Comparison of ENCODE assay signal across 23 cellular contexts in the genomic region with DNA sequence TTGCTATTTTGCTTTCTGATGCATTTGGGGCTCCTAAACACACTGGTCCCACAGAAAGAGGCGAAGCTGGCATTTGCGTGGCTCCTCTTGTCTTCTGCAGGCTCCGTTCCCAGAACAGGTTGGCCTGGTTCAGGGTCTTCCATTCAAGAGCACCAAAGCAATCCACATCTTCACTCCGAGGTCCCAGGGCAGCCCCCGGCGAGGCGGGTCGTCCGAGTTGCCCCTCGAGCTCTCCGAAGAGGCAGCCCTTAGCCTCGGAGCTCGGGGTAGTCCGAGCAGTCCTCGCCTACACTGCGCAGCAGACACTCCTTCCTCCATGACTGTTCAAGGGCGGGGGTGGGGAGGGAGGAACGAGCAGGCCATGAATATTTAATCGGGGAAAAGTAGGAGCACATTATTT.
A peak's percentile ranks its signal among the peaks of the same experiment; 100 is the strongest.
DNase-seq lines count a peak whose midpoint lies in the region; ATAC-seq and TF ChIP-seq lines count a peak whose summit lies in the region.
"Had no signal": no experiment of that assay in that cellular context is flagged by ENCODE, and none has a peak within 500 bp of the region (broad histone marks: within the 10 kb centered on the region; RNA-seq: fewer than 3 reads in every experiment).

No MANE protein-coding gene starts in this region.

- CTCF ChIA-PET in activated naive CD4-positive, alpha-beta T cell treated with anti-CD3 and anti-CD28 coated beads for 36 hours (lab: Charles Lee), result no interaction called here

- H3K27me3 ChIP-seq in hepatocyte (no peaks in the 10 kb centered on the region), trophoblast cell (ENCODE audit: insufficient read depth, low read length) (no peaks in the 10 kb centered on the region)
- H3K27me3 ChIP-seq: Peyer's patch had no signal

- H2AFZ ChIP-seq in hepatocyte (no peak overlapping the region), trophoblast cell (ENCODE audit: insufficient read depth, low read length, poor library complexity) (no peak overlapping the region)

- H4K8ac ChIP-seq in trophoblast cell (ENCODE audit: low read depth, low read length), result no peak overlapping the region

- H2AK5ac ChIP-seq in trophoblast cell (ENCODE audit: low read length), result no peak overlapping the region

- DNase-seq in G401 (ENCODE audit: low spot score) (peak; percentile 1), anterior cingulate cortex (lab: John Stamatoyannopoulos, UW) (peak in 50 of 58 donors; percentile 10 to 82 (median 52)), hepatocyte (ENCODE audit: low spot score) (no peak), trophoblast cell (no peak), AG08395 (ENCODE audit: low spot score) (no peak)
- no peak for DNase-seq in stimulated activated CD4-positive, alpha-beta T cell treated with anti-CD3 and anti-CD28 coated beads, Interleukin-4, amount 100 ng/mL, for 4 hours
- no peak for DNase-seq in activated naive CD4-positive, alpha-beta T cell treated with anti-CD3 and anti-CD28 coated beads for 36 hours
- DNase-seq: CD4-positive, alpha-beta memory T cell; DND-41; GF-D8; HFFc6; Karpas-422; MM.1S; NCI-H1105 treated with DMSO at 0.1 percent for 48 hours; NCI-H2029 treated with DMSO at 0.1 percent for 48 hours; NCI-H510A; NCI-H82; Right ventricle myocardium superior had no signal

- TF ChIP-seq CTCF in hepatocyte (IDR thresholded peaks at IDR 0.05; ENCODE audit: poor library complexity), result no peak

- H3K79me1 ChIP-seq in trophoblast cell (ENCODE audit: low read length), result no peaks in the 10 kb centered on the region

- no peaks in the 10 kb centered on the region for H3K9me2 ChIP-seq in hepatocyte (replicated peaks; ENCODE audit: insufficient read depth)

- intact Hi-C loops in activated naive CD4-positive, alpha-beta T cell treated with anti-CD3 and anti-CD28 coated beads for 36 hours (cut with micrococcal nuclease), result no loop called here

- H3K4me2 ChIP-seq in hepatocyte (no peak overlapping the region), trophoblast cell (ENCODE audit: low read length) (no peak overlapping the region)
- H3K4me2 ChIP-seq: A549 had no signal

- H3K23ac ChIP-seq in trophoblast cell (ENCODE audit: low read length), result no peak overlapping the region

- H3K14ac ChIP-seq in trophoblast cell (ENCODE audit: low read length), result peak overlapping the region; percentile 19

- H3K9me3 ChIP-seq in hepatocyte (ENCODE audit: low read depth) (no peaks in the 10 kb centered on the region), trophoblast cell (ENCODE audit: insufficient read depth, low read depth, low read length) (no peaks in the 10 kb centered on the region)
- H3K9me3 ChIP-seq: A549, Peyer's patch had no signal

- peak overlapping the region; percentile 78 for H2BK12ac ChIP-seq in trophoblast cell (ENCODE audit: low read length)

- H3K4me3 ChIP-seq in hepatocyte, result no peak overlapping the region
- peak overlapping the region; percentile 17 for H3K4me3 ChIP-seq in trophoblast cell (ENCODE audit: low read depth, low read length)
- H3K4me3 ChIP-seq: A549, Peyer's patch had no signal

- H3K4me1 Mint-ChIP-seq in activated naive CD4-positive, alpha-beta T cell treated with anti-CD3 and anti-CD28 coated beads for 36 hours (ENCODE audit: low read depth), result no peaks in the 10 kb centered on the region
- H3K4me1 Mint-ChIP-seq: B cell; CD4-positive, alpha-beta memory T cell had no signal

- H3K27ac Mint-ChIP-seq in activated naive CD4-positive, alpha-beta T cell treated with anti-CD3 and anti-CD28 coated beads for 36 hours, result no peak overlapping the region
- H3K27ac Mint-ChIP-seq: B cell; CD4-positive, alpha-beta memory T cell; HFFc6 had no signal

- H4K12ac ChIP-seq in trophoblast cell (ENCODE audit: low read depth, low read length), result no peak overlapping the region

- H2BK120ac ChIP-seq in trophoblast cell (ENCODE audit: insufficient read depth, low read length, poor library complexity), result peak overlapping the region; percentile 73

- H3K9me3 Mint-ChIP-seq in activated naive CD4-positive, alpha-beta T cell treated with anti-CD3 and anti-CD28 coated beads for 36 hours, result peaks cover 4% of the 10 kb centered on the region
- H3K9me3 Mint-ChIP-seq: HFFc6 had no signal

- no peak overlapping the region for H3K9ac ChIP-seq in trophoblast cell (ENCODE audit: low read length)

- no peaks in the 10 kb centered on the region for H3K79me2 ChIP-seq in hepatocyte
- H3K79me2 ChIP-seq in trophoblast cell (ENCODE audit: control insufficient read depth, insufficient read depth, low read length, poor library complexity), result no peaks in the 10 kb centered on the region

- no peak overlapping the region for H3K4ac ChIP-seq in trophoblast cell (ENCODE audit: low read depth, low read length)

- 94% methylated on average over 19 of the region's 19 CpGs for WGBS in hepatocyte (ENCODE audit: low lambda C conversion rate, missing lambda C conversion rate)
- WGBS in trophoblast cell (ENCODE audit: extremely low coverage, insufficient coverage, insufficient read length), result no CpG with 5 or more reads among the region's 19 CpGs

- no peak for ATAC-seq in HG03045 (IDR thresholded peaks at IDR 0.05; ENCODE audit: unreplicated experiment)
- ATAC-seq: A549, HepG2 had no signal

- no peaks in the 10 kb centered on the region for H3K36me3 Mint-ChIP-seq in activated naive CD4-positive, alpha-beta T cell treated with anti-CD3 and anti-CD28 coated beads for 36 hours (ENCODE audit: low read depth)
- H3K36me3 Mint-ChIP-seq: CD4-positive, alpha-beta memory T cell had no signal

- peaks cover 10% of the 10 kb centered on the region for H3K27me3 Mint-ChIP-seq in activated naive CD4-positive, alpha-beta T cell treated with anti-CD3 and anti-CD28 coated beads for 36 hours (ENCODE audit: low read depth)

- H4K20me1 ChIP-seq in hepatocyte (ENCODE audit: insufficient read depth, poor library complexity, severe bottlenecking), result no peaks in the 10 kb centered on the region

- H3K18ac ChIP-seq in trophoblast cell (ENCODE audit: low read length), result no peak overlapping the region

- no peaks in the 10 kb centered on the region for H3K36me3 ChIP-seq in hepatocyte (replicated peaks; ENCODE audit: insufficient read depth, low read depth)
- no peaks in the 10 kb centered on the region for H3K36me3 ChIP-seq in trophoblast cell (ENCODE audit: control insufficient read depth in 1 of 2, insufficient read depth in 2 of 2, low read length in 2 of 2)
- H3K36me3 ChIP-seq: Peyer's patch had no signal

- H4K91ac ChIP-seq in trophoblast cell (ENCODE audit: low read depth, low read length), result peak overlapping the region; percentile 55

- no peaks in the 10 kb centered on the region for H3K4me1 ChIP-seq in hepatocyte (ENCODE audit: insufficient read depth)
- H3K4me1 ChIP-seq in trophoblast cell (ENCODE audit: control insufficient read depth in 1 of 2, insufficient read depth in 2 of 2, low read length in 2 of 2), result peaks cover 6 to 11% of the 10 kb centered on the region in 2 experiments
- H3K4me1 ChIP-seq: A549, Peyer's patch had no signal

- in situ Hi-C loops in G401 (cut with HindIII; ENCODE audit: low sequenced_read_pairs), result no loop called here

- H3K27ac ChIP-seq in hepatocyte (peak overlapping the region; percentile 64), trophoblast cell (ENCODE audit: low read depth, low read length) (no peak overlapping the region)
- H3K27ac ChIP-seq: A549, Peyer's patch had no signal

- no peak overlapping the region for H2BK5ac ChIP-seq in trophoblast cell (ENCODE audit: low read depth, low read length, poor library complexity)

- no peak overlapping the region for H3K4me3 Mint-ChIP-seq in activated naive CD4-positive, alpha-beta T cell treated with anti-CD3 and anti-CD28 coated beads for 36 hours
- H3K4me3 Mint-ChIP-seq: B cell; CD4-positive, alpha-beta memory T cell; HFFc6 had no signal

Comparison
In these comparisons a context has a peak if more than half of its experiments do, and no peak if none do; other contexts are left out.
1. DNase-seq: peak in G401 (single experiment) and anterior cingulate cortex (50 of 58); none in hepatocyte (single experiment), trophoblast cell (0 of 2), stimulated activated CD4-positive, alpha-beta T cell treated with anti-CD3 and anti-CD28 coated beads, Interleukin-4, amount 100 ng/mL, for 4 hours (0 of 2), AG08395 (single experiment) and activated naive CD4-positive, alpha-beta T cell treated with anti-CD3 and anti-CD28 coated beads for 36 hours (single experiment).